ENCODE assay signal across 8 cellular contexts in genomic region chrX:48522291-48522690, GRCh38. TPM values are rescaled to one million over a fixed set of nuclear protein-coding genes. Genes with fewer than 3 reads are reported as not detected.
DNase-seq lines count a peak whose midpoint lies in the region; FAIRE-seq and TF ChIP-seq lines count a peak whose summit lies in the region.

No MANE protein-coding gene starts in this region.

- peaks cover 18 to 41% (median 28%) of the 10 kb centered on the region in 3 donors for H3K4me1 Mint-ChIP-seq in CD8-positive, alpha-beta memory T cell

- no peaks in the 10 kb centered on the region for H3K27me3 ChIP-seq in CD8-positive, alpha-beta memory T cell (ENCODE audit: insufficient read depth, low read length, poor library complexity, severe bottlenecking)
- H3K27me3 ChIP-seq in OCI-LY1 (ENCODE audit: insufficient read depth, low read length): no peaks in the 10 kb centered on the region
- H3K27me3 ChIP-seq in neuronal stem cell (ENCODE audit: control insufficient read depth in 3 of 3, insufficient read depth in 3 of 3, low read depth in 1 of 3, low read length in 3 of 3): no peaks in the 10 kb centered on the region

- H3F3A ChIP-seq in OCI-LY1 (ENCODE audit: insufficient read depth, low read length): no peaks in the 10 kb centered on the region

- no peak overlapping the region for H2AFZ ChIP-seq in OCI-LY1 (ENCODE audit: low read length)
- peak overlapping the region; percentile 84 for H2AFZ ChIP-seq in neuronal stem cell (ENCODE audit: low read length)

- WGBS in neuronal stem cell (ENCODE audit: extremely low coverage in 2 of 2, insufficient read length in 2 of 2, insufficient replicate concordance in 1 of 2), 2 donors: no CpG with 5 or more reads among the region's 10 CpGs

- H3K36me3 Mint-ChIP-seq in CD8-positive, alpha-beta memory T cell: peaks cover 0 to 28% (median 4%) of the 10 kb centered on the region in 3 donors

- peaks cover 3% of the 10 kb centered on the region for H3K79me1 ChIP-seq in neuronal stem cell (ENCODE audit: low read depth, low read length)

- H3K18ac ChIP-seq in neuronal stem cell (ENCODE audit: low read length): no peak overlapping the region

- no peak overlapping the region for H2BK15ac ChIP-seq in neuronal stem cell (ENCODE audit: low read length)

- peak overlapping the region; percentile 87 to 96 (median 96) for H3K27ac Mint-ChIP-seq in CD8-positive, alpha-beta memory T cell

- POLR2A ChIA-PET in CD8-positive, alpha-beta memory T cell (lab: Charles Lee): interaction anchor here (0.6 to 2.0 kb wide), 6 partner anchors 14 to 329 kb away, joined by 4 to 20 read pairs (median 5); partner anchors contain the start of genes PORCN, RBM3 and TBC1D25

- no peak overlapping the region for H3K14ac ChIP-seq in neuronal stem cell (ENCODE audit: low read length)

- no peaks in the 10 kb centered on the region for H4K20me1 ChIP-seq in OCI-LY1 (ENCODE audit: insufficient read depth, low read length)

- H3K9me3 ChIP-seq in CD8-positive, alpha-beta memory T cell (ENCODE audit: low read length): no peaks in the 10 kb centered on the region
- H3K9me3 ChIP-seq in OCI-LY1 (ENCODE audit: low read length): no peaks in the 10 kb centered on the region
- H3K9me3 ChIP-seq in neuronal stem cell (replicated peaks in 1 of 2; ENCODE audit: control insufficient read depth in 2 of 2, insufficient read depth in 1 of 2, low read depth in 1 of 2, low read length in 2 of 2): no peaks in the 10 kb centered on the region

- peak overlapping the region; percentile 85 for H3K4me3 ChIP-seq in CD8-positive, alpha-beta memory T cell (ENCODE audit: low read length)
- peak overlapping the region; percentile 99 for H3K4me3 ChIP-seq in OCI-LY1 (ENCODE audit: low read depth, low read length, poor library complexity, severe bottlenecking)
- H3K4me3 ChIP-seq in epithelial cell of esophagus (ENCODE audit: low read length): peak overlapping the region; percentile 61
- H3K4me3 ChIP-seq in neuronal stem cell (ENCODE audit: low read length in 2 of 2): peak overlapping the region; percentile 76 to 93

- no peaks in the 10 kb centered on the region for H3K9me3 Mint-ChIP-seq in CD8-positive, alpha-beta memory T cell

- H3K4me1 ChIP-seq in CD8-positive, alpha-beta memory T cell (ENCODE audit: insufficient read depth, low read length): peaks cover 17% of the 10 kb centered on the region
- H3K4me1 ChIP-seq in OCI-LY1 (ENCODE audit: insufficient read depth, low read length, severe bottlenecking): peaks cover 27% of the 10 kb centered on the region
- H3K4me1 ChIP-seq in neuronal stem cell (ENCODE audit: control insufficient read depth in 2 of 2, insufficient read depth in 1 of 2, low read depth in 1 of 2, low read length in 2 of 2): peaks cover 0 to 3% of the 10 kb centered on the region in 2 donors

- no peak overlapping the region for H2BK120ac ChIP-seq in neuronal stem cell (ENCODE audit: low read depth, low read length)

- H3K36me3 ChIP-seq in CD8-positive, alpha-beta memory T cell (ENCODE audit: insufficient read depth, low read length): peaks cover 6% of the 10 kb centered on the region
- peaks cover 34% of the 10 kb centered on the region for H3K36me3 ChIP-seq in OCI-LY1 (ENCODE audit: insufficient read depth, low read length)
- H3K36me3 ChIP-seq in neuronal stem cell (replicated peaks in 1 of 2; ENCODE audit: control insufficient read depth in 2 of 2, insufficient read depth in 2 of 2, low read length in 2 of 2): peaks cover 12 to 28% of the 10 kb centered on the region in 2 donors

- H3K27ac ChIP-seq in CD8-positive, alpha-beta memory T cell (ENCODE audit: low read depth, low read length): peak overlapping the region; percentile 83
- peak overlapping the region; percentile 65 for H3K27ac ChIP-seq in OCI-LY1 (ENCODE audit: low read depth, low read length, poor library complexity, severe bottlenecking)
- peak overlapping the region; percentile 82 for H3K27ac ChIP-seq in neuronal stem cell (replicated peaks; ENCODE audit: low read length)

- peaks cover 9% of the 10 kb centered on the region for H3K79me2 ChIP-seq in OCI-LY1 (ENCODE audit: insufficient read depth, low read length)

- no peak for FAIRE-seq in GM12891 (lab: Jason Lieb, UNC)

- peak overlapping the region; percentile 84 to 97 (median 90) for H3K4me3 Mint-ChIP-seq in CD8-positive, alpha-beta memory T cell

- H3K4ac ChIP-seq in neuronal stem cell (ENCODE audit: low read length): no peak overlapping the region

- no peak overlapping the region for H2AK5ac ChIP-seq in neuronal stem cell (ENCODE audit: low read depth, low read length)

- CTCF ChIA-PET in CD8-positive, alpha-beta memory T cell (lab: Charles Lee): interaction anchor here (0.7 kb wide), 1 partner anchor 17 kb away, joined by 3 read pairs; the partner anchor contains the start of gene TBC1D25

- peaks cover 0 to 2% of the 10 kb centered on the region in 2 donors for H3K27me3 Mint-ChIP-seq in CD8-positive, alpha-beta memory T cell

- no peak for DNase-seq in CD8-positive, alpha-beta memory T cell
- DNase-seq in epithelial cell of esophagus (ENCODE audit: low read depth): no peak
- DNase-seq in neuronal stem cell (ENCODE audit: low spot score): no peak
- DNase-seq in activated CD4-positive, CD25-positive, alpha-beta regulatory T cell treated with anti-CD3 and anti-CD28 coated beads, Interleukin-2, amount 50 U/mL, for 72 hours: no peak
- no peak for DNase-seq in A172 (ENCODE audit: low spot score)
- no peak for DNase-seq in NOMO-1 treated with DMSO at 0.1 percent for 48 hours (lab: John Stamatoyannopoulos, UW; ENCODE audit: unreplicated experiment)
- DNase-seq in GM12891 (ENCODE audit: insufficient read length, low spot score): no peak

- H3K23ac ChIP-seq in neuronal stem cell (ENCODE audit: low read depth, low read length, poor library complexity): no peak overlapping the region

- H3K4me2 ChIP-seq in OCI-LY1 (ENCODE audit: low read length) (peak overlapping the region; percentile 91), neuronal stem cell (ENCODE audit: insufficient read depth, low read length, poor library complexity, severe bottlenecking) (peak overlapping the region; percentile 66)

- H4K91ac ChIP-seq in neuronal stem cell (ENCODE audit: low read depth, low read length, poor library complexity): no peak overlapping the region

- peak overlapping the region; percentile 98 for H3K9ac ChIP-seq in OCI-LY1 (ENCODE audit: low read length)
- peak overlapping the region; percentile 81 for H3K9ac ChIP-seq in neuronal stem cell (ENCODE audit: low read depth, low read length, poor library complexity)

- H3K9me2 ChIP-seq in OCI-LY1 (ENCODE audit: low read depth, low read length): no peaks in the 10 kb centered on the region

- no peak for TF ChIP-seq CTCF in OCI-LY1 (IDR thresholded peaks at IDR 0.05; ENCODE audit: low read length)
- TF ChIP-seq CTCF in epithelial cell of esophagus (IDR thresholded peaks at IDR 0.05; ENCODE audit: insufficient read depth, low read depth, low read length, missing control alignments): no peak

- no peak overlapping the region for H2BK12ac ChIP-seq in neuronal stem cell (ENCODE audit: low read length)

- H2BK5ac ChIP-seq in neuronal stem cell (ENCODE audit: low read length): no peak overlapping the region

- no peak for TF ChIP-seq POLR2A in GM12891 (IDR thresholded peaks at IDR 0.05; ENCODE audit: low read depth, low read length)

- no peak overlapping the region for H4K8ac ChIP-seq in neuronal stem cell (ENCODE audit: low read depth, low read length)

TF ChIP-seq in GM12891, 5 proteins besides CTCF, POLR2A, EP300 and RAD21:
- TF ChIP-seq SPI1 (IDR thresholded peaks at IDR 0.05; ENCODE audit: low read depth, low read length) (no peak), PAX5 (IDR thresholded peaks at IDR 0.05; ENCODE audit: insufficient read depth, low read length, severe bottlenecking) (no peak), POLR2AphosphoS5 (IDR thresholded peaks at IDR 0.05; ENCODE audit: low read depth, low read length) (no peak), TAF1 (IDR thresholded peaks at IDR 0.05; ENCODE audit: low read depth, low read length) (no peak), POU2F2 (IDR thresholded peaks at IDR 0.05; ENCODE audit: low read depth, low read length) (no peak)

RNA-seq across cellular contexts. Expression of gene EBP, which starts 0.7 kb away (rescaled TPM):
- 100 to 1,000 TPM; 150 to 153 TPM for total RNA-seq in CD8-positive, alpha-beta memory T cell
- polyA plus RNA-seq in CD8-positive, alpha-beta memory T cell: 109 TPM
- polyA plus RNA-seq in neuronal stem cell (2013, experiment 1 of 2): 106 TPM
- polyA plus RNA-seq in neuronal stem cell (2013, experiment 2 of 2): 101 TPM
- 92.6 and 143 TPM in 2 replicates for total RNA-seq in A172 (2014; rRNA removed; shearing (Covaris generic))
- 95.9 TPM for polyA plus RNA-seq in GM12891 (2012; ENCODE audit: low read depth, missing spikeins)

RNA-seq across cellular contexts. Expression of gene PORCN, which starts 13.5 kb away (rescaled TPM):
- total RNA-seq in CD8-positive, alpha-beta memory T cell: 10 to 100 TPM; 12.8 to 13.5 TPM
- 17.8 TPM for polyA plus RNA-seq in CD8-positive, alpha-beta memory T cell
- 12.1 TPM for polyA plus RNA-seq in neuronal stem cell (2013, experiment 1 of 2)
- polyA plus RNA-seq in neuronal stem cell (2013, experiment 2 of 2): 11.9 TPM
- total RNA-seq in A172 (2014; rRNA removed; shearing (Covaris generic)): 13.2 and 15.2 TPM in 2 replicates
- polyA plus RNA-seq in GM12891 (2012; ENCODE audit: low read depth, missing spikeins): 8.8 TPM

RNA-seq across cellular contexts. Expression of gene TBC1D25, which starts 17.2 kb away (rescaled TPM):
- 10 to 100 TPM; 14.0 to 15.2 TPM for total RNA-seq in CD8-positive, alpha-beta memory T cell
- polyA plus RNA-seq in CD8-positive, alpha-beta memory T cell: 21.5 TPM
- 5.8 TPM for polyA plus RNA-seq in neuronal stem cell (2013, experiment 1 of 2)
- polyA plus RNA-seq in neuronal stem cell (2013, experiment 2 of 2): 5.4 TPM
- total RNA-seq in A172 (2014; rRNA removed; shearing (Covaris generic)): 8.6 and 12.7 TPM in 2 replicates
- polyA plus RNA-seq in GM12891 (2012; ENCODE audit: low read depth, missing spikeins): 11.4 TPM

RNA-seq across cellular contexts. Expression of gene FTSJ1, which starts 46.3 kb away (rescaled TPM):
- 100 to 1,000 TPM; 105 to 107 TPM for total RNA-seq in CD8-positive, alpha-beta memory T cell
- polyA plus RNA-seq in CD8-positive, alpha-beta memory T cell: 69.4 TPM
- 30.5 TPM for polyA plus RNA-seq in neuronal stem cell (2013, experiment 1 of 2)
- polyA plus RNA-seq in neuronal stem cell (2013, experiment 2 of 2): 30.8 TPM
- 110 and 113 TPM in 2 replicates for total RNA-seq in A172 (2014; rRNA removed; shearing (Covaris generic))
- 31.0 TPM for polyA plus RNA-seq in GM12891 (2012; ENCODE audit: low read depth, missing spikeins)

RNA-seq across cellular contexts. Expression of gene RBM3, which starts 52.0 kb away (rescaled TPM):
- total RNA-seq in CD8-positive, alpha-beta memory T cell: 100 to 1,000 TPM; 245 to 255 TPM
- polyA plus RNA-seq in CD8-positive, alpha-beta memory T cell: 272 TPM
- 153 TPM for polyA plus RNA-seq in neuronal stem cell (2013, experiment 1 of 2)
- 164 TPM for polyA plus RNA-seq in neuronal stem cell (2013, experiment 2 of 2)
- total RNA-seq in A172 (2014; rRNA removed; shearing (Covaris generic)): 126 and 142 TPM in 2 replicates
- polyA plus RNA-seq in GM12891 (2012; ENCODE audit: low read depth, missing spikeins): 247 TPM
